ENCODE assay signal across 24 cellular contexts in genomic region chr2:36574560-36574959, GRCh38.
"Had no signal": no experiment of that assay in that cellular context is flagged by ENCODE, and none has a peak within 500 bp of the region (broad histone marks: within the 10 kb centered on the region; RNA-seq: fewer than 3 reads in every experiment).

No MANE protein-coding gene starts in this region.

- H3K27me3 Mint-ChIP-seq: IgD-negative memory B cell had no signal

- H3K9me3 Mint-ChIP-seq: IgD-negative memory B cell had no signal

- H3K9me3 ChIP-seq: Peyer's patch, SJSA1 had no signal

- H3K4me1 ChIP-seq: Peyer's patch had no signal

- DNase-seq: KBM-7, MV-4-11, NCI-H1048, NCI-H1105 treated with DMSO at 0.1 percent for 48 hours, NCI-H1417 treated with DMSO at 0.1 percent for 48 hours, NCI-H146, NCI-H1694 treated with DMSO at 0.1 percent for 48 hours, NCI-H1930, NCI-H2081, NCI-H2107, NCI-H226, NCI-H446, NCI-H510A, NCI-H524 treated with DMSO at 0.1 percent for 48 hours, NCI-H69, NCI-H774, PC-3, Peyer's patch, Right ventricle myocardium superior, RPMI8226, SIG-M5 had no signal

- H3K27me3 ChIP-seq: Peyer's patch, SJSA1 had no signal

- H3K4me3 Mint-ChIP-seq: IgD-negative memory B cell had no signal

- H3K4me3 ChIP-seq: Peyer's patch, SJSA1, SK-N-MC had no signal

- ATAC-seq: PC-3 had no signal

- H3K27ac ChIP-seq: Peyer's patch, SJSA1, SK-N-MC had no signal
